ENCODE assay signal across 1 cellular context in genomic region chr16:89507219-89507833, GRCh38.
A peak's percentile ranks its signal among the peaks of the same experiment; 100 is the strongest.
TF ChIP-seq lines count a peak whose summit lies in the region.

No MANE protein-coding gene starts in this region.

TF ChIP-seq in H1, 55 proteins besides CTCF, POLR2A, EP300 and RAD21:
- TF ChIP-seq SIN3A (conservative IDR thresholded peaks at IDR 0.05 in 1 of 2, IDR thresholded peaks at IDR 0.05 in 1 of 2; ENCODE audit: low read depth in 1 of 2, low read length in 2 of 2) (peak; percentile 45 to 57; a peak in 2 of 4 replicates), CREB1 (IDR thresholded peaks at IDR 0.05) (peak; percentile 40; the same call in 1 of the 2 replicates), SUZ12 (IDR thresholded peaks at IDR 0.05; ENCODE audit: low read length) (no peak), NRF1 (IDR thresholded peaks at IDR 0.05; ENCODE audit: low read depth, low read length) (no peak), HDAC2 (IDR thresholded peaks at IDR 0.05; ENCODE audit: borderline replicate concordance in 1 of 2, low read depth in 2 of 2, low read length in 2 of 2) (no peak)
